8 cellular contexts compared by ENCODE assay signal in the genomic region with DNA sequence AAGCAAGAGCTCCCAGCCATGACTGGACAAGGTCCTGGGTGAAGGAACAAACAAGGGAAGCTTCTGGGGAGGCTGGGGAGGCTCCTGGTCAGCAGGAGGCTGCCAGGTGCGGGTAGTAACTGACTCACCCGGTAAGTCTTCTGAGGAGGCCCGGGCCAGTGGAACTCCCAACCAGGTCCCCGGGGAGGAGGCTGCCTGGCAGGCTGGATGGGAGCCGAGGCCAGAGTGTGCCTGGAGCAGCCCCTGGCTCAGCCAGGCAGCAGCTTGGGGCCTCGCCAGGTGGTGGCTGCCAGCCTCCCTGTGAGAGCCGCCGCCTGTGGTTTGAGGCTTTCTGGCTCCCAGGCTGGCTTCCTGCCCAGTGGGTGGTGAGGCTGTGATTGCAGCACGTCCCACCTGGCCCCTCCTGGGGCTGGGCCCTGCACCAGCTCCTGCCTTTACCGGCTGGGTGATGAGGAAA. TPM values are rescaled to one million over a fixed set of nuclear protein-coding genes. Genes with fewer than 3 reads are reported as not detected.
DNase-seq lines count a peak whose midpoint lies in the region; ATAC-seq and TF ChIP-seq lines count a peak whose summit lies in the region.

No MANE protein-coding gene starts in this region.

- H3K27me3 ChIP-seq in effector memory CD4-positive, alpha-beta T cell (replicated peaks; ENCODE audit: control insufficient read depth, insufficient read depth, low read length, poor library complexity, severe bottlenecking): no peaks in the 10 kb centered on the region
- H3K27me3 ChIP-seq in psoas muscle (ENCODE audit: insufficient read depth in 3 of 3, low read length in 2 of 3): no peaks in the 10 kb centered on the region

- peak; percentile 84 to 95 (median 91) for ATAC-seq in psoas muscle
- ATAC-seq in GM21717 (IDR thresholded peaks at IDR 0.05; ENCODE audit: unreplicated experiment): no peak

- TF ChIP-seq CTCF in VCaP (conservative IDR thresholded peaks at IDR 0.05) (0 out of 2 replicates have a peak, but pooled peaks have one; percentile 9), psoas muscle (IDR thresholded peaks at IDR 0.05) (no peak)

- H3K9me3 ChIP-seq in effector memory CD4-positive, alpha-beta T cell (ENCODE audit: control insufficient read depth, low read length): no peaks in the 10 kb centered on the region
- H3K9me3 ChIP-seq in psoas muscle: no peaks in the 10 kb centered on the region

- no peak overlapping the region for H3K4me3 ChIP-seq in effector memory CD4-positive, alpha-beta T cell (ENCODE audit: insufficient read depth, low read depth, low read length, poor library complexity, severe bottlenecking)
- H3K4me3 ChIP-seq in psoas muscle: no peak overlapping the region

- intact Hi-C loops in psoas muscle (cut with DNase I): loop anchor here in 1 of 2 donors (5.0 kb wide), 1 partner anchor 54 kb away; no protein-coding TSS in a partner anchor

- peak; percentile 9 for DNase-seq in NCI-H748 (lab: John Stamatoyannopoulos, UW; ENCODE audit: unreplicated experiment)
- no peak for DNase-seq in NCI-H748 treated with DMSO at 0.1 percent for 48 hours (lab: John Stamatoyannopoulos, UW)
- peak; percentile 25 to 38 (median 37) for DNase-seq in effector memory CD4-positive, alpha-beta T cell
- DNase-seq in psoas muscle: peak; percentile 88 to 97
- DNase-seq in epidermal melanocyte (ENCODE audit: insufficient read length, low spot score): no peak
- no peak for DNase-seq in NCI-H82 treated with DMSO at 0.1 percent for 48 hours (lab: John Stamatoyannopoulos, UW; ENCODE audit: unreplicated experiment)

- no peaks in the 10 kb centered on the region for H3K36me3 ChIP-seq in effector memory CD4-positive, alpha-beta T cell (ENCODE audit: control insufficient read depth, insufficient read depth, low read length)
- no peaks in the 10 kb centered on the region for H3K36me3 ChIP-seq in psoas muscle (ENCODE audit: insufficient read depth in 1 of 2, low read depth in 1 of 2)

- H3K27ac ChIP-seq in VCaP: peak overlapping the region; percentile 78
- no peak overlapping the region for H3K27ac ChIP-seq in effector memory CD4-positive, alpha-beta T cell (ENCODE audit: insufficient read depth, low read length, poor library complexity, severe bottlenecking)
- H3K27ac ChIP-seq in psoas muscle: peak overlapping the region; percentile 49

- 15 to 18% (median 17%) methylated on average over 9 to 10 of the region's 10 CpGs for WGBS in psoas muscle, 3 donors

- H3K4me1 ChIP-seq in effector memory CD4-positive, alpha-beta T cell (ENCODE audit: control insufficient read depth, insufficient read depth, low read length, poor library complexity, severe bottlenecking): peaks cover 14% of the 10 kb centered on the region
- peaks cover 24% of the 10 kb centered on the region for H3K4me1 ChIP-seq in psoas muscle

RNA-seq across cellular contexts. Expression of a gene that starts 46.2 kb away (rescaled TPM):
- 100 to 1,000 TPM in 3 of 4 donors, 10 to 100 TPM in 1; 60.2 to 471 (median 119) TPM for total RNA-seq in psoas muscle
- polyA plus RNA-seq in psoas muscle: 10 to 100 TPM in 2 of 3 donors, 1 to 10 TPM in 1; 5.9 to 38.4 (median 14.6) TPM

Comparison
In these comparisons a context has a peak if more than half of its experiments do, and no peak if none do; other contexts are left out.
1. DNase-seq: peak in NCI-H748 (single experiment), effector memory CD4-positive, alpha-beta T cell (3 of 3) and psoas muscle (2 of 2); none in NCI-H748 treated with DMSO at 0.1 percent for 48 hours (single experiment), epidermal melanocyte (single experiment) and NCI-H82 treated with DMSO at 0.1 percent for 48 hours (single experiment).